In the genomic region with DNA sequence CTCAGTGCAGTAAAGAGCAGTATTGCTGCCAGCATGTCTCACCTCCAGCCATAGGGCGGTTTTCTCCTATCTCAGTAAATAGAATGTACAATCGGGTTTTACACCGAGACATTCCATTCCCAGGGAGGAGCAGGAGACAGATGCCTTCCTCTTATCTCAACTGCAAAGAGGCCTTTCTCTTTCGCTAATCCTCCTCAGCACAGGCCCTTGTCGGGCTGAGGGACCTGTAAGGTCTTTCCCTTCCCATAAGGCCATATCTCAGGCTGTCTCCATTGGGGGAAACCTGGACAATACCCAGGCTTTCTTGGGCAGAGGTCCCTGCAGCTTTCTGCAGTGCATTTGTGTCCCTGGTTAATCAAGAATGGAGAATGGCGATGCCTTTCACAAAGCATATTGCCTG, we compare ENCODE assay signal across 1 cellular context. TPM values are rescaled to one million over a fixed set of nuclear protein-coding genes. Genes with fewer than 3 reads are reported as not detected.
"Had no signal": no experiment of that assay in that cellular context is flagged by ENCODE, and none has a peak within 500 bp of the region (broad histone marks: within the 10 kb centered on the region; RNA-seq: fewer than 3 reads in every experiment).

No MANE protein-coding gene starts in this region.

RNA-seq across cellular contexts. Expression of a gene that starts 24.4 kb away (rescaled TPM):
- total RNA-seq: ascending aorta had no signal
